In genomic region chr22:25110596-25110845, GRCh38 we compare ENCODE assay signal across 8 cellular contexts.
DNase-seq lines count a peak whose midpoint lies in the region; ATAC-seq and TF ChIP-seq lines count a peak whose summit lies in the region.

No MANE protein-coding gene starts in this region.

- no peak overlapping the region for H2AFZ ChIP-seq in ACC112 (ENCODE audit: low read length, unreplicated experiment)
- peak overlapping the region; percentile 99 for H2AFZ ChIP-seq in KMS-11 (ENCODE audit: low read depth)

- peak overlapping the region; percentile 62 for H3K4me2 ChIP-seq in KMS-11

- H3K36me3 ChIP-seq in ACC112 (ENCODE audit: insufficient read depth, low read length) (no peaks in the 10 kb centered on the region), KMS-11 (ENCODE audit: insufficient read depth) (no peaks in the 10 kb centered on the region)

- H3K4me1 ChIP-seq in ACC112 (ENCODE audit: control insufficient read depth, insufficient read depth, low read length, unreplicated experiment) (peaks cover 3% of the 10 kb centered on the region), KMS-11 (ENCODE audit: low read depth, poor library complexity, severe bottlenecking) (no peaks in the 10 kb centered on the region), foreskin keratinocyte (peaks cover 24% of the 10 kb centered on the region)

- ATAC-seq in naive B cell (ENCODE audit: low read depth in 2 of 2) = no peak
- no peak for ATAC-seq in foreskin keratinocyte
- no peak for ATAC-seq in HG02623 (IDR thresholded peaks at IDR 0.05; ENCODE audit: unreplicated experiment)

- DNase-seq in coronary artery (ENCODE audit: low spot score) = no peak
- DNase-seq in naive B cell = no peak
- DNase-seq in SHP77 treated with DMSO at 0.1 percent for 48 hours (lab: John Stamatoyannopoulos, UW) = no peak
- no peak for DNase-seq in foreskin keratinocyte
- DNase-seq in activated CD4-positive, CD25-positive, alpha-beta regulatory T cell treated with anti-CD3 and anti-CD28 coated beads, Interleukin-2, amount 50 U/mL, for 72 hours = no peak

- H4K20me1 ChIP-seq in KMS-11 (ENCODE audit: insufficient read depth) = no peaks in the 10 kb centered on the region

- no peaks in the 10 kb centered on the region for H3K36me3 Mint-ChIP-seq in naive B cell

- peaks cover 34 to 79% (median 72%) of the 10 kb centered on the region in 3 donors for H3K27me3 Mint-ChIP-seq in naive B cell

- TF ChIP-seq CTCF in KMS-11 (conservative IDR thresholded peaks at IDR 0.05; ENCODE audit: low read depth, low read length) = no peak
- no peak for TF ChIP-seq CTCF in coronary artery (IDR thresholded peaks at IDR 0.05)
- TF ChIP-seq CTCF in foreskin keratinocyte (conservative IDR thresholded peaks at IDR 0.05) = no peak

- peak overlapping the region in 2 of 6 donors; percentile 20 to 79 for H3K27ac Mint-ChIP-seq in naive B cell

- peak overlapping the region; percentile 73 to 92 (median 82) for H3K4me3 Mint-ChIP-seq in naive B cell

- H3K27me3 ChIP-seq in ACC112 (ENCODE audit: insufficient read depth, low read length) = no peaks in the 10 kb centered on the region
- no peaks in the 10 kb centered on the region for H3K27me3 ChIP-seq in KMS-11 (ENCODE audit: insufficient read depth, low read depth)
- H3K27me3 ChIP-seq in foreskin keratinocyte = no peaks in the 10 kb centered on the region

- peak overlapping the region; percentile 69; the same call in 1 of the 2 replicates for H3K9ac ChIP-seq in KMS-11

- peaks cover 0 to 11% (median 0%) of the 10 kb centered on the region in 7 donors for H3K9me3 Mint-ChIP-seq in naive B cell

- no peaks in the 10 kb centered on the region for H3K79me2 ChIP-seq in ACC112 (ENCODE audit: control insufficient read depth, insufficient read depth, low read length, unreplicated experiment)
- H3K79me2 ChIP-seq in KMS-11 (ENCODE audit: insufficient read depth, low read depth) = no peaks in the 10 kb centered on the region

- H3K4me3 ChIP-seq in ACC112 (ENCODE audit: low read depth, low read length) = peak overlapping the region; percentile 81
- H3K4me3 ChIP-seq in KMS-11 (IDR thresholded peaks at IDR 0.05; ENCODE audit: insufficient read depth, low read depth, low read length) = no peak overlapping the region
- H3K4me3 ChIP-seq in coronary artery = peak overlapping the region; percentile 75

- H3K4me1 Mint-ChIP-seq in naive B cell = peaks cover 20 to 24% (median 22%) of the 10 kb centered on the region in 3 donors

- H3K27ac ChIP-seq in ACC112 (ENCODE audit: low read depth, low read length) (peak overlapping the region; percentile 63; the same call in 1 of the 2 replicates), KMS-11 (peak overlapping the region; percentile 31), coronary artery (peak overlapping the region; percentile 77 to 93), foreskin keratinocyte (no peak overlapping the region)
